In the genomic region with DNA sequence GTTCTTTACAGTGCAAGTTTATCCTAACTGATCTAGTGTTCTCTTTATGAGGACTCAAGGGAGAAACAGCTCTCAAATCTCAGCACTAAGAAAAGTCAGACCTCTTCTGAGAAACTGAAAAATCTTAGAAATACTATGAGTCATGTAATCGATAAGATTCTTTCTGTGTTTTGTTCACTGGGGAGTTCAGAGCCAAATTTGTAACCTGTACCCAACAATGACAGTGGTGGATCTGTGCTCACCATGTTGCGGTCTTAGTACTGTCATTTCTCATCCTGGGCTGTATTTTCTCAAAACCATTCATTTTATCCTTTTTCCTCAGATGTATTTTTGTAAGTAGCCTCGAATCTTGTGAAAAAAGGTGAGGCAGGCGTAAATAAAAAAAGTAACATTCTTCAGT, we compare ENCODE assay signal across 24 cellular contexts.
DNase-seq lines count a peak whose midpoint lies in the region; ATAC-seq, FAIRE-seq and TF ChIP-seq lines count a peak whose summit lies in the region.
"Had no signal": no experiment of that assay in that cellular context is flagged by ENCODE, and none has a peak within 500 bp of the region (broad histone marks: within the 10 kb centered on the region; RNA-seq: fewer than 3 reads in every experiment).

No MANE protein-coding gene starts in this region.

- no peak for ATAC-seq in GM19328 (IDR thresholded peaks at IDR 0.05; ENCODE audit: unreplicated experiment)
- ATAC-seq: GM12878 had no signal

- H3K4me3 ChIP-seq in BLaER1 treated with 17β-estradiol and CSF1 and Interleukin-3, amounts not matched to agents 10 nM and 100 nM = no peak overlapping the region
- no peak overlapping the region for H3K4me3 ChIP-seq in dorsolateral prefrontal cortex
- H3K4me3 ChIP-seq: GM12878 had no signal

- TF ChIP-seq CTCF in dorsolateral prefrontal cortex (IDR thresholded peaks at IDR 0.05 in 54 of 56, conservative IDR thresholded peaks at IDR 0.05 in 2 of 56; ENCODE audit: low read depth in 1 of 56, partially characterized antibody in 56 of 56) = no peak

- peaks cover 26 to 39% (median 33%) of the 10 kb centered on the region in 11 experiments for H3K9me3 ChIP-seq in BLaER1 treated with 17β-estradiol and CSF1 and Interleukin-3, amounts not matched to agents 10 nM and 100 nM (replicated peaks in 1 of 11)
- H3K9me3 ChIP-seq: BE2C had no signal

- DNase-seq in dorsolateral prefrontal cortex (no peak), superior temporal gyrus (ENCODE audit: extremely low spot score) (peak; percentile 2), H4 (ENCODE audit: low spot score) (no peak), frontal cortex (ENCODE audit: low spot score in 2 of 2) (no peak)
- DNase-seq: 8988T; ACHN; BE2C; CD4-positive, alpha-beta memory T cell; CD4-positive, CD25-positive, alpha-beta regulatory T cell; CD8-positive, alpha-beta memory T cell; COR-L47; DMS 273 treated with DMSO at 0.1 percent for 48 hours; DMS153; DMS53; DMS79; DND-41; EL; GDM1 had no signal

- intact Hi-C loops in dorsolateral prefrontal cortex (cut with DNase I) = loop anchor here in 1 of 2 donors (5.0 kb wide), 1 partner anchor 48 kb away; no protein-coding TSS in a partner anchor

- no peak overlapping the region for H3K9ac ChIP-seq in BLaER1 treated with 17β-estradiol and CSF1 and Interleukin-3, amounts not matched to agents 10 nM and 100 nM

- H3K27ac ChIP-seq in BLaER1 treated with 17β-estradiol and CSF1 and Interleukin-3, amounts not matched to agents 10 nM and 100 nM = no peak overlapping the region
- H3K27ac ChIP-seq in dorsolateral prefrontal cortex = peak overlapping the region in 37 of 59 donors; percentile 7 to 88 (median 73)

- no peaks in the 10 kb centered on the region for H3K27me3 ChIP-seq in BLaER1 treated with 17β-estradiol and CSF1 and Interleukin-3, amounts not matched to agents 10 nM and 100 nM
- H3K27me3 ChIP-seq in dorsolateral prefrontal cortex = no peaks in the 10 kb centered on the region
- H3K27me3 ChIP-seq: BE2C had no signal

- H3K4me2 ChIP-seq in BLaER1 treated with 17β-estradiol and CSF1 and Interleukin-3, amounts not matched to agents 10 nM and 100 nM = peak overlapping the region in 8 of 11 experiments; percentile 44 to 76 (median 58); a peak in 10 of 22 replicates

- no peak for FAIRE-seq in frontal cortex (lab: Jason Lieb, UNC)
- FAIRE-seq: A204.1, GM12878, GM12892, GM18507 had no signal

- peaks cover 0 to 7% (median 0%) of the 10 kb centered on the region in 11 experiments; a peak in 3 of 22 replicates for H3K36me3 ChIP-seq in BLaER1 treated with 17β-estradiol and CSF1 and Interleukin-3, amounts not matched to agents 10 nM and 100 nM
- H3K36me3 ChIP-seq: BE2C had no signal

- H4K20me1 ChIP-seq in BLaER1 treated with 17β-estradiol and CSF1 and Interleukin-3, amounts not matched to agents 10 nM and 100 nM = no peaks in the 10 kb centered on the region

- peaks cover 32 to 57% (median 48%) of the 10 kb centered on the region in 10 experiments for H3K4me1 ChIP-seq in BLaER1 treated with 17β-estradiol and CSF1 and Interleukin-3, amounts not matched to agents 10 nM and 100 nM
- H3K4me1 ChIP-seq: BE2C had no signal

Comparison
In these comparisons a context has a peak if more than half of its experiments do, and no peak if none do; other contexts are left out.
1. H3K27ac ChIP-seq: peak in dorsolateral prefrontal cortex (37 of 59); none in BLaER1 treated with 17β-estradiol and CSF1 and Interleukin-3, amounts not matched to agents 10 nM and 100 nM (0 of 11).